Comparison of ENCODE assay signal across 1 cellular context in the genomic region with DNA sequence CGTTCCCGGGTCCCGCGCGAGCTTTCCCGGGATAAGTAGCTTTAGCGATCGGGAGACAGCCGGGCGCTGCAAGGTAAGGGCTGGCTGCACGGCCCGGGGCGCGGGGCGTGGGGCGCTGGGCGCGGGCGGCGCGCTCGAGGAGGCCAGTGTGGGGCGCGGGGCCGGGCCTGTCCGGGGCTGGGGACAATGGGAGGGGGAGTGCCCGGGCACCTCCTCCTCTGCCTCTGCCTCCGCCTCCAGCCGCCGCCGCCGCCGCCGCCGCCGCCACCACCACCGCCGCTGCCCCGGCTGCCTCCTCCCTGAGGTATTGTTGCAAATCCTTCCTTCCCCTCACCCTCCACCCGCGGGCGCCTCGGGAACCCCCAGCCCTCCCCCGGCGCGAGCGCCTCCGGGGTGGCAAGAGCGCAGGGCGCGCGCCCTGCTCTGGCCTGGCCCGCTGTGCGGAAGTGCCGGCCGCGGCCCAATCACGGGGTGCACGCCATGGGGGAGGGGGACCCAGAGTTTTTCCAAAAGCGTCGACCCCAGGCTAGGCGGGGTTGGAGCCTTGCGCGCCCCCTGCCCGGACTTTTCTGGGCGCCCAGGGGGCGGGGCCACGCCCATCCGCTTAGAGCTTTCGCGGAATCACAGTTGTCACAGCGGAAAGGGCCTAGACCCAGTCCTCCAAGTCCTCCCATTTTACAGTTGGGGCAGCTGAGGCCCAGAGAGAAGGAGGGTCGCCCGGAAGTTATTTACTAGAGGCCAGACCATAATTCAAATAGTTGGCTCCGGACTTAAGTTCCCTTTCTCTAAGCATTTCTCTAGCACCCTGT.
TF ChIP-seq lines count a peak whose summit lies in the region.

A gene with protein sequence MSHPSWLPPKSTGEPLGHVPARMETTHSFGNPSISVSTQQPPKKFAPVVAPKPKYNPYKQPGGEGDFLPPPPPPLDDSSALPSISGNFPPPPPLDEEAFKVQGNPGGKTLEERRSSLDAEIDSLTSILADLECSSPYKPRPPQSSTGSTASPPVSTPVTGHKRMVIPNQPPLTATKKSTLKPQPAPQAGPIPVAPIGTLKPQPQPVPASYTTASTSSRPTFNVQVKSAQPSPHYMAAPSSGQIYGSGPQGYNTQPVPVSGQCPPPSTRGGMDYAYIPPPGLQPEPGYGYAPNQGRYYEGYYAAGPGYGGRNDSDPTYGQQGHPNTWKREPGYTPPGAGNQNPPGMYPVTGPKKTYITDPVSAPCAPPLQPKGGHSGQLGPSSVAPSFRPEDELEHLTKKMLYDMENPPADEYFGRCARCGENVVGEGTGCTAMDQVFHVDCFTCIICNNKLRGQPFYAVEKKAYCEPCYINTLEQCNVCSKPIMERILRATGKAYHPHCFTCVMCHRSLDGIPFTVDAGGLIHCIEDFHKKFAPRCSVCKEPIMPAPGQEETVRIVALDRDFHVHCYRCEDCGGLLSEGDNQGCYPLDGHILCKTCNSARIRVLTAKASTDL (plus strand): TSS at position 209 of the 809 bp plus-strand sequence. CDS start 251,964 bp downstream, outside the sequence.

TF ChIP-seq in SK-N-SH, 30 proteins besides CTCF, POLR2A, EP300 and RAD21 (continued from another document):
- 0 out of 2 replicates have a peak, but pooled peaks have one; percentile 34 for TF ChIP-seq FOXM1 (IDR thresholded peaks at IDR 0.05; ENCODE audit: low read depth)
- peak; percentile 64 for TF ChIP-seq ELF1 (IDR thresholded peaks at IDR 0.05)
- TF ChIP-seq TCF12 (IDR thresholded peaks at IDR 0.05): no peak; the same call in 1 of the 2 replicates
- no peak for TF ChIP-seq MEF2A (IDR thresholded peaks at IDR 0.05; ENCODE audit: borderline replicate concordance, low read depth)
- TF ChIP-seq, protein P1, sequence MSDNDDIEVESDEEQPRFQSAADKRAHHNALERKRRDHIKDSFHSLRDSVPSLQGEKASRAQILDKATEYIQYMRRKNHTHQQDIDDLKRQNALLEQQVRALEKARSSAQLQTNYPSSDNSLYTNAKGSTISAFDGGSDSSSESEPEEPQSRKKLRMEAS (IDR thresholded peaks at IDR 0.05; ENCODE audit: low read depth): peak; percentile 65; the same call in 1 of the 2 replicates
- peak; percentile 22; the same call in 1 of the 2 replicates for TF ChIP-seq TAF1 (IDR thresholded peaks at IDR 0.05; ENCODE audit: borderline replicate concordance, low read depth, low read length)
- TF ChIP-seq SIN3A (IDR thresholded peaks at IDR 0.05; ENCODE audit: borderline replicate concordance, low read depth, low read length): peak; percentile 35; the same call in 1 of the 2 replicates
- TF ChIP-seq TEAD4 (IDR thresholded peaks at IDR 0.05; ENCODE audit: borderline replicate concordance, insufficient read depth): 0 out of 2 replicates have a peak, but pooled peaks have one; percentile 35
- no peak; the same call in 1 of the 2 replicates for TF ChIP-seq POLR2AphosphoS5 (IDR thresholded peaks at IDR 0.05; ENCODE audit: low read depth, low read length)
- TF ChIP-seq, protein P2, sequence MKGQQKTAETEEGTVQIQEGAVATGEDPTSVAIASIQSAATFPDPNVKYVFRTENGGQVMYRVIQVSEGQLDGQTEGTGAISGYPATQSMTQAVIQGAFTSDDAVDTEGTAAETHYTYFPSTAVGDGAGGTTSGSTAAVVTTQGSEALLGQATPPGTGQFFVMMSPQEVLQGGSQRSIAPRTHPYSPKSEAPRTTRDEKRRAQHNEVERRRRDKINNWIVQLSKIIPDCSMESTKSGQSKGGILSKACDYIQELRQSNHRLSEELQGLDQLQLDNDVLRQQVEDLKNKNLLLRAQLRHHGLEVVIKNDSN (IDR thresholded peaks at IDR 0.05; ENCODE audit: borderline replicate concordance, low read depth): peak; percentile 44; the same call in 1 of the 2 replicates
